18 cellular contexts compared by ENCODE assay signal in genomic region chr1:27005166-27005530, GRCh38. TPM values are rescaled to one million over a fixed set of nuclear protein-coding genes. Genes with fewer than 3 reads are reported as not detected.
DNase-seq lines count a peak whose midpoint lies in the region; ATAC-seq and TF ChIP-seq lines count a peak whose summit lies in the region.
"Had no signal": no experiment of that assay in that cellular context is flagged by ENCODE, and none has a peak within 500 bp of the region (broad histone marks: within the 10 kb centered on the region; RNA-seq: fewer than 3 reads in every experiment).

No MANE protein-coding gene starts in this region.

- no peak for TF ChIP-seq CTCF in GM10266 (IDR thresholded peaks at IDR 0.05; ENCODE audit: control insufficient read depth, insufficient read depth, low read depth, missing control alignments)
- TF ChIP-seq CTCF in ascending aorta (IDR thresholded peaks at IDR 0.05): no peak

- H3K4me3 ChIP-seq in ascending aorta: no peak overlapping the region
- H3K4me3 ChIP-seq in iPS-20b (ENCODE audit: low read length): no peak overlapping the region
- H3K4me3 ChIP-seq in rectal smooth muscle tissue (ENCODE audit: low read length): peak overlapping the region; percentile 19
- H3K4me3 ChIP-seq: GM12878, GM23248, mucosa of descending colon had no signal

- H3K9me3 ChIP-seq in ascending aorta (no peaks in the 10 kb centered on the region), iPS-20b (ENCODE audit: insufficient read depth, low read depth, low read length) (no peaks in the 10 kb centered on the region)
- H3K9me3 ChIP-seq: mucosa of descending colon had no signal

- DNase-seq in GM10266 (ENCODE audit: extremely low spot score) (peak; percentile 7), ascending aorta (ENCODE audit: low spot score in 2 of 2) (no peak), NCI-H1105 (lab: John Stamatoyannopoulos, UW) (no peak)
- no peak for DNase-seq in activated naive CD4-positive, alpha-beta T cell treated with anti-CD3 and anti-CD28 coated beads, Interleukin-2, amount 50 U/mL, for 16 hours
- DNase-seq: activated effector memory CD4-positive, alpha-beta T cell treated with anti-CD3 and anti-CD28 coated beads, Interleukin-2, amount 50 U/mL, for 16 hours; GM23248; mucosa of descending colon; NCI-H1694 treated with DMSO at 0.1 percent for 48 hours; NCI-H446; stimulated activated naive CD4-positive, alpha-beta T cell treated with Interleukin-2 at 50 U/mL for 16 hours; T-helper 2 cell had no signal

- H3K9ac ChIP-seq in iPS-20b (ENCODE audit: low read depth, low read length) (peak overlapping the region; percentile 3; the same call in 1 of the 2 replicates), rectal smooth muscle tissue (ENCODE audit: low read length) (no peak overlapping the region)
- H3K9ac ChIP-seq: GM23248 had no signal

- no peaks in the 10 kb centered on the region for H3K27me3 ChIP-seq in ascending aorta
- H3K27me3 ChIP-seq in iPS-20b (ENCODE audit: insufficient read depth, low read length): no peaks in the 10 kb centered on the region
- no peaks in the 10 kb centered on the region for H3K27me3 ChIP-seq in rectal smooth muscle tissue (ENCODE audit: control insufficient read depth, insufficient read depth, low read length)

- H3K36me3 ChIP-seq in ascending aorta (peaks cover 29% of the 10 kb centered on the region in 2 donors), iPS-20b (ENCODE audit: insufficient read depth, low read depth, low read length) (peaks cover 61% of the 10 kb centered on the region), rectal smooth muscle tissue (ENCODE audit: control insufficient read depth, insufficient read depth, low read length) (no peaks in the 10 kb centered on the region)

- intact Hi-C loops in ascending aorta (cut with DNase I): no loop called here

- no peak for ATAC-seq in GM18520 (IDR thresholded peaks at IDR 0.05; ENCODE audit: unreplicated experiment)
- no peak for ATAC-seq in HG02981 (IDR thresholded peaks at IDR 0.05; ENCODE audit: unreplicated experiment)
- ATAC-seq: GM12878, mucosa of descending colon had no signal

- H3K4me1 ChIP-seq in ascending aorta: peaks cover 38 to 58% of the 10 kb centered on the region in 2 donors
- H3K4me1 ChIP-seq in iPS-20b (ENCODE audit: insufficient read depth, low read length): peaks cover 52% of the 10 kb centered on the region
- peaks cover 55% of the 10 kb centered on the region for H3K4me1 ChIP-seq in rectal smooth muscle tissue (ENCODE audit: control insufficient read depth, insufficient read depth, low read length)

- peak overlapping the region; percentile 63 to 91 for H3K27ac ChIP-seq in ascending aorta
- peak overlapping the region; percentile 12 for H3K27ac ChIP-seq in iPS-20b (ENCODE audit: low read length)
- peak overlapping the region; percentile 75 for H3K27ac ChIP-seq in rectal smooth muscle tissue (ENCODE audit: low read depth, low read length)
- H3K27ac ChIP-seq: GM23248 had no signal

RNA-seq across cellular contexts. Expression of gene TENT5B, which starts 7.5 kb away (rescaled TPM):
- total RNA-seq in ascending aorta: 45.4 TPM

RNA-seq across cellular contexts. Expression of gene TRNP1, which starts 11.7 kb away (rescaled TPM):
- 37.6 TPM for total RNA-seq in ascending aorta

RNA-seq across cellular contexts. Expression of gene KDF1, which starts 44.9 kb away (rescaled TPM):
- total RNA-seq in ascending aorta: not detected
- total RNA-seq: endothelial cell of umbilical vein, G401, GM12878, GM23248 had no signal

Comparison
In these comparisons a context has a peak if more than half of its experiments do, and no peak if none do; other contexts are left out.
1. H3K27ac ChIP-seq: peak in every context shown above with its lines; median percentile 77 in ascending aorta; 75 in rectal smooth muscle tissue; 12 in iPS-20b.